In genomic region chr1:16033101-16033632, GRCh38 we compare ENCODE assay signal across 18 cellular contexts. TPM values are rescaled to one million over a fixed set of nuclear protein-coding genes. Genes with fewer than 3 reads are reported as not detected.
"Had no signal": no experiment of that assay in that cellular context is flagged by ENCODE, and none has a peak within 500 bp of the region (broad histone marks: within the 10 kb centered on the region; RNA-seq: fewer than 3 reads in every experiment).

No MANE protein-coding gene starts in this region.

- H3K4me3 Mint-ChIP-seq: activated CD4-positive, alpha-beta T cell treated with anti-CD3 and anti-CD28 coated beads, Interleukin-2, amount 10 ng/mL, durations not matched to agents 24 days and 14 days; activated CD8-positive, alpha-beta memory T cell treated with anti-CD3 and anti-CD28 coated beads, Interleukin-2, amount 10 ng/mL, durations not matched to agents 7 days and 5 days; activated CD8-positive, alpha-beta T cell treated with anti-CD3 and anti-CD28 coated beads for 36 hours; activated naive CD4-positive, alpha-beta T cell treated with anti-CD3 and anti-CD28 coated beads, Interleukin-2, amount 10 ng/mL, durations not matched to agents 7 days and 5 days; dendritic cell treated with granulocyte-macrophage colony-stimulating factor and Interleukin-4, amounts not matched to agents 40 ng/mL and 50 ng/mL, for 4 days; stimulated activated naive CD8-positive, alpha-beta T cell treated with anti-CD3 and anti-CD28 coated beads, Interleukin-15, amount 100 ng/mL, for 72 hours; T-helper 17 cell had no signal

- H3K9me3 Mint-ChIP-seq: activated CD4-positive, alpha-beta T cell treated with anti-CD3 and anti-CD28 coated beads, Interleukin-2, amount 10 ng/mL, durations not matched to agents 24 days and 14 days; activated CD8-positive, alpha-beta T cell treated with anti-CD3 and anti-CD28 coated beads for 36 hours; activated naive CD4-positive, alpha-beta T cell treated with anti-CD3 and anti-CD28 coated beads, Interleukin-2, amount 10 ng/mL, durations not matched to agents 7 days and 5 days; dendritic cell treated with granulocyte-macrophage colony-stimulating factor and Interleukin-4, amounts not matched to agents 40 ng/mL and 50 ng/mL, for 4 days; stimulated activated naive CD8-positive, alpha-beta T cell treated with anti-CD3 and anti-CD28 coated beads, Interleukin-15, amount 100 ng/mL, for 72 hours had no signal

- H3K36me3 Mint-ChIP-seq: activated CD8-positive, alpha-beta memory T cell treated with anti-CD3 and anti-CD28 coated beads, Interleukin-2, amount 10 ng/mL, durations not matched to agents 7 days and 5 days; activated naive CD4-positive, alpha-beta T cell treated with anti-CD3 and anti-CD28 coated beads, Interleukin-2, amount 10 ng/mL, durations not matched to agents 7 days and 5 days had no signal

- H3K27ac ChIP-seq: heart right ventricle, prostate gland, tibial artery had no signal

- H3K4me1 Mint-ChIP-seq: activated CD8-positive, alpha-beta memory T cell treated with anti-CD3 and anti-CD28 coated beads, Interleukin-2, amount 10 ng/mL, durations not matched to agents 7 days and 5 days; activated naive CD4-positive, alpha-beta T cell treated with anti-CD3 and anti-CD28 coated beads, Interleukin-2, amount 10 ng/mL, durations not matched to agents 7 days and 5 days had no signal

- DNase-seq: activated T-cell treated with anti-CD3 and anti-CD28 coated beads for 4 hours had no signal

- H3K27ac Mint-ChIP-seq: activated CD4-positive, alpha-beta T cell treated with anti-CD3 and anti-CD28 coated beads, Interleukin-2, amount 10 ng/mL, durations not matched to agents 24 days and 14 days; activated CD8-positive, alpha-beta memory T cell treated with anti-CD3 and anti-CD28 coated beads, Interleukin-2, amount 10 ng/mL, durations not matched to agents 7 days and 5 days; activated CD8-positive, alpha-beta T cell treated with anti-CD3 and anti-CD28 coated beads for 36 hours; activated naive CD4-positive, alpha-beta T cell treated with anti-CD3 and anti-CD28 coated beads, Interleukin-2, amount 10 ng/mL, durations not matched to agents 7 days and 5 days; dendritic cell treated with granulocyte-macrophage colony-stimulating factor and Interleukin-4, amounts not matched to agents 40 ng/mL and 50 ng/mL, for 4 days; T-helper 17 cell had no signal

RNA-seq across cellular contexts. Expression of gene CLCNKB, which starts 10.4 kb away (rescaled TPM):
- total RNA-seq: activated CD4-positive, alpha-beta T cell treated with anti-CD3 and anti-CD28 coated beads, Interleukin-2, amount 10 ng/mL, durations not matched to agents 24 days and 14 days; activated CD8-positive, alpha-beta memory T cell treated with anti-CD3 and anti-CD28 coated beads, Interleukin-2, amount 10 ng/mL, durations not matched to agents 7 days and 5 days; activated CD8-positive, alpha-beta T cell treated with anti-CD3 and anti-CD28 coated beads for 36 hours; liver; mononuclear cell; myocyte; osteocyte; T-helper 17 cell had no signal

RNA-seq across cellular contexts. Expression of gene CLCNKA, which starts 11.3 kb away (rescaled TPM):
- total RNA-seq: activated CD4-positive, alpha-beta T cell treated with anti-CD3 and anti-CD28 coated beads, Interleukin-2, amount 10 ng/mL, durations not matched to agents 24 days and 14 days; activated CD8-positive, alpha-beta memory T cell treated with anti-CD3 and anti-CD28 coated beads, Interleukin-2, amount 10 ng/mL, durations not matched to agents 7 days and 5 days; activated CD8-positive, alpha-beta T cell treated with anti-CD3 and anti-CD28 coated beads for 36 hours; epithelial cell of proximal tubule; fibroblast of villous mesenchyme; liver; mononuclear cell; osteocyte; T-helper 17 cell had no signal

RNA-seq across cellular contexts. Expression of gene HSPB7, which starts 15.3 kb away (rescaled TPM):
- total RNA-seq: activated CD4-positive, alpha-beta T cell treated with anti-CD3 and anti-CD28 coated beads, Interleukin-2, amount 10 ng/mL, durations not matched to agents 24 days and 14 days; activated CD8-positive, alpha-beta memory T cell treated with anti-CD3 and anti-CD28 coated beads, Interleukin-2, amount 10 ng/mL, durations not matched to agents 7 days and 5 days; activated CD8-positive, alpha-beta T cell treated with anti-CD3 and anti-CD28 coated beads for 36 hours; epithelial cell of proximal tubule; mononuclear cell; T-helper 17 cell had no signal

RNA-seq across cellular contexts. Expression of gene SRARP, which starts 29.1 kb away (rescaled TPM):
- total RNA-seq: activated CD4-positive, alpha-beta T cell treated with anti-CD3 and anti-CD28 coated beads, Interleukin-2, amount 10 ng/mL, durations not matched to agents 24 days and 14 days; activated CD8-positive, alpha-beta memory T cell treated with anti-CD3 and anti-CD28 coated beads, Interleukin-2, amount 10 ng/mL, durations not matched to agents 7 days and 5 days; activated CD8-positive, alpha-beta T cell treated with anti-CD3 and anti-CD28 coated beads for 36 hours; chondrocyte; epithelial cell of proximal tubule; fibroblast of villous mesenchyme; liver; mononuclear cell; myocyte; osteocyte; T-helper 17 cell had no signal

RNA-seq across cellular contexts. Expression of gene FAM131C, which starts 40.3 kb away (rescaled TPM):
- total RNA-seq: liver, mononuclear cell, myocyte, prostate gland, T-helper 17 cell had no signal
